21 cellular contexts compared by ENCODE assay signal in genomic region chr16:51144203-51144602, GRCh38. TPM values are rescaled to one million over a fixed set of nuclear protein-coding genes. Genes with fewer than 3 reads are reported as not detected.
A peak's percentile ranks its signal among the peaks of the same experiment; 100 is the strongest.
DNase-seq lines count a peak whose midpoint lies in the region; ATAC-seq and TF ChIP-seq lines count a peak whose summit lies in the region.
"Had no signal": no experiment of that assay in that cellular context is flagged by ENCODE, and none has a peak within 500 bp of the region (broad histone marks: within the 10 kb centered on the region; RNA-seq: fewer than 3 reads in every experiment).

No MANE protein-coding gene starts in this region.

- peaks cover 40% of the 10 kb centered on the region for H3K4me1 ChIP-seq in HEK293 (ENCODE audit: control insufficient read depth, insufficient read depth, low read length)
- peaks cover 21% of the 10 kb centered on the region for H3K4me1 ChIP-seq in endodermal cell (ENCODE audit: control insufficient read depth, insufficient read depth, low read length)
- H3K4me1 ChIP-seq: A549, BE2C, Peyer's patch had no signal

- CTCF ChIA-PET in HEK293 (lab: Yijun Ruan, JAX): no interaction called here

- peaks cover 1% of the 10 kb centered on the region for H3K9me3 Mint-ChIP-seq in endodermal cell
- H3K9me3 Mint-ChIP-seq in nephron progenitor cell: no peaks in the 10 kb centered on the region
- H3K9me3 Mint-ChIP-seq: activated naive CD4-positive, alpha-beta T cell treated with anti-CD3 and anti-CD28 coated beads for 36 hours; dendritic cell treated with granulocyte-macrophage colony-stimulating factor and Interleukin-4, amounts not matched to agents 40 ng/mL and 50 ng/mL, for 4 days had no signal

- no peak for ATAC-seq in GM18520 (IDR thresholded peaks at IDR 0.05; ENCODE audit: unreplicated experiment)
- ATAC-seq in SK-N-SH treated with all-trans-retinoic acid at 6 μM for 48 hours: no peak
- ATAC-seq: A549, left cardiac atrium, T-helper 17 cell had no signal

- no peak overlapping the region for H3K9ac ChIP-seq in endodermal cell (ENCODE audit: extremely low read depth, low read length, poor library complexity, severe bottlenecking)

- no peak for TF ChIP-seq CTCF in HEK293 (tag by site-specific recombination; IDR thresholded peaks at IDR 0.05)
- TF ChIP-seq CTCF in endodermal cell (conservative IDR thresholded peaks at IDR 0.05): no peak
- TF ChIP-seq CTCF in nephron progenitor cell (IDR thresholded peaks at IDR 0.05): no peak

- DNase-seq in NCI-H748 treated with DMSO at 0.1 percent for 48 hours (lab: John Stamatoyannopoulos, UW) (peak; percentile 40), endodermal cell (no peak), nephron progenitor cell (no peak), OCI-M1 (lab: John Stamatoyannopoulos, UW) (no peak)
- no peak for DNase-seq in activated CD4-positive, CD25-positive, alpha-beta regulatory T cell (lab: John Stamatoyannopoulos, UW)
- DNase-seq: activated CD4-positive, alpha-beta T cell treated with anti-CD3 and anti-CD28 coated beads, Interleukin-2, amount 50 U/mL, for 1 hour; activated naive CD4-positive, alpha-beta T cell treated with anti-CD3 and anti-CD28 coated beads for 36 hours; amygdala; BE2C; KBM-7; left cardiac atrium; MG63; NCI-H187 treated with DMSO at 0.1 percent for 48 hours; Peyer's patch; T-helper 17 cell had no signal

- no peaks in the 10 kb centered on the region for H3K27me3 ChIP-seq in endodermal cell (ENCODE audit: control insufficient read depth, insufficient read depth, low read length, poor library complexity, severe bottlenecking)
- H3K27me3 ChIP-seq: MG63, Peyer's patch had no signal

- H3K4me1 Mint-ChIP-seq in endodermal cell (peaks cover 65% of the 10 kb centered on the region), nephron progenitor cell (peaks cover 91% of the 10 kb centered on the region)
- H3K4me1 Mint-ChIP-seq: T-helper 17 cell had no signal

- H3K9me3 ChIP-seq in HEK293 (ENCODE audit: control insufficient read depth, insufficient read depth, low read depth, low read length) (no peaks in the 10 kb centered on the region), endodermal cell (ENCODE audit: control insufficient read depth, low read length) (no peaks in the 10 kb centered on the region)
- H3K9me3 ChIP-seq: BE2C, MG63, Peyer's patch had no signal

- H3K27ac Mint-ChIP-seq in endodermal cell: no peak overlapping the region
- peak overlapping the region; percentile 25 for H3K27ac Mint-ChIP-seq in nephron progenitor cell
- H3K27ac Mint-ChIP-seq: activated naive CD4-positive, alpha-beta T cell treated with anti-CD3 and anti-CD28 coated beads for 36 hours; dendritic cell treated with granulocyte-macrophage colony-stimulating factor and Interleukin-4, amounts not matched to agents 40 ng/mL and 50 ng/mL, for 4 days; T-helper 17 cell had no signal

- H3K4me3 Mint-ChIP-seq in endodermal cell (no peak overlapping the region), nephron progenitor cell (peak overlapping the region; percentile 97)
- H3K4me3 Mint-ChIP-seq: activated naive CD4-positive, alpha-beta T cell treated with anti-CD3 and anti-CD28 coated beads for 36 hours; dendritic cell treated with granulocyte-macrophage colony-stimulating factor and Interleukin-4, amounts not matched to agents 40 ng/mL and 50 ng/mL, for 4 days; T-helper 17 cell had no signal

- POLR2A ChIA-PET in HEK293 (lab: Yijun Ruan, JAX): no interaction called here

- H3K4me3 ChIP-seq in HEK293 (ENCODE audit: low read depth, low read length) (no peak overlapping the region), endodermal cell (ENCODE audit: low read length) (peak overlapping the region; percentile 13)
- H3K4me3 ChIP-seq: A549, MG63, Peyer's patch, skin epidermis had no signal

- peaks cover 11 to 39% of the 10 kb centered on the region in 2 experiments; a peak in 2 of 3 replicates for H3K36me3 ChIP-seq in HEK293 (ENCODE audit: control insufficient read depth in 2 of 2, insufficient read depth in 1 of 2, low read length in 2 of 2)
- peaks cover 41% of the 10 kb centered on the region for H3K36me3 ChIP-seq in endodermal cell (ENCODE audit: control insufficient read depth, insufficient read depth, low read length)
- H3K36me3 ChIP-seq: BE2C, MG63, Peyer's patch had no signal

- H3K27me3 Mint-ChIP-seq in endodermal cell (ENCODE audit: insufficient read depth): peaks cover 15% of the 10 kb centered on the region
- H3K27me3 Mint-ChIP-seq in nephron progenitor cell (ENCODE audit: low read depth, poor library complexity): peaks cover 3% of the 10 kb centered on the region

- H3K36me3 Mint-ChIP-seq in endodermal cell (ENCODE audit: low read depth): peaks cover 62% of the 10 kb centered on the region
- peaks cover 78% of the 10 kb centered on the region for H3K36me3 Mint-ChIP-seq in nephron progenitor cell (ENCODE audit: low read depth)

- no peak overlapping the region for H3K27ac ChIP-seq in HEK293 (ENCODE audit: extremely low read depth, low read depth, low read length)
- H3K27ac ChIP-seq in endodermal cell (ENCODE audit: low read depth, low read length): no peak overlapping the region
- H3K27ac ChIP-seq: A549, Peyer's patch, skin epidermis had no signal

- 100% methylated on average over 1 of the region's 1 CpG; no CpG with 5 or more reads in 1 of the 2 experiments for WGBS in endodermal cell (ENCODE audit: insufficient coverage in 1 of 2, insufficient read length in 1 of 2), 2 experiments

TF ChIP-seq in HEK293, 187 proteins besides CTCF, POLR2A, EP300 and RAD21:
- TF ChIP-seq PRDM6 (tag by site-specific recombination; IDR thresholded peaks at IDR 0.05): peak; percentile 90
- TF ChIP-seq ZNF610 (tag by site-specific recombination; IDR thresholded peaks at IDR 0.05; ENCODE audit: borderline replicate concordance): no peak

TF ChIP-seq in SK-N-SH treated with all-trans-retinoic acid at 6 μM for 48 hours, 23 proteins besides CTCF, POLR2A, EP300 and RAD21 (continues in another document):
- TF ChIP-seq SNAI2 (CRISPR knock-in tag; IDR thresholded peaks at IDR 0.05) (no peak), ZNF70 (CRISPR knock-in tag; IDR thresholded peaks at IDR 0.05) (no peak), ZNF8 (CRISPR knock-in tag; IDR thresholded peaks at IDR 0.05) (no peak), OSR1 (CRISPR knock-in tag; IDR thresholded peaks at IDR 0.05) (no peak), POU6F1 (CRISPR knock-in tag; IDR thresholded peaks at IDR 0.05; ENCODE audit: borderline replicate concordance, low read depth) (no peak), BACH2 (CRISPR knock-in tag; IDR thresholded peaks at IDR 0.05; ENCODE audit: borderline replicate concordance) (no peak), TCF4 (CRISPR knock-in tag; IDR thresholded peaks at IDR 0.05; ENCODE audit: borderline replicate concordance) (no peak), TOX (CRISPR knock-in tag; IDR thresholded peaks at IDR 0.05; ENCODE audit: borderline replicate concordance) (no peak), PPARA (CRISPR knock-in tag; IDR thresholded peaks at IDR 0.05; ENCODE audit: borderline replicate concordance) (no peak), CSRNP3 (CRISPR knock-in tag; IDR thresholded peaks at IDR 0.05) (no peak), PATZ1 (CRISPR knock-in tag; IDR thresholded peaks at IDR 0.05; ENCODE audit: borderline replicate concordance) (no peak), ZFP30 (CRISPR knock-in tag; IDR thresholded peaks at IDR 0.05) (no peak), GLIS3 (CRISPR knock-in tag; IDR thresholded peaks at IDR 0.05) (no peak)

RNA-seq across cellular contexts. Expression of gene SALL1, which starts 6.9 kb away (rescaled TPM):
- 100 to 1,000 TPM; 122 to 172 TPM for total RNA-seq in endodermal cell
- polyA plus RNA-seq in endodermal cell (2013, experiment 1 of 2): 49.8 TPM
- polyA plus RNA-seq in endodermal cell (2013, experiment 2 of 2): 45.5 TPM
- total RNA-seq: activated naive CD4-positive, alpha-beta T cell treated with anti-CD3 and anti-CD28 coated beads for 36 hours; T-helper 17 cell had no signal
